In genomic region chr13:98171806-98172569, GRCh38 we compare ENCODE assay signal across 1 cellular context.
TF ChIP-seq lines count a peak whose summit lies in the region.

No MANE protein-coding gene starts in this region.

TF ChIP-seq in H1, 55 proteins besides CTCF, POLR2A, EP300 and RAD21 (continued from another document):
- TF ChIP-seq JUND (IDR thresholded peaks at IDR 0.05; ENCODE audit: low read length), result no peak
